3 cellular contexts compared by ENCODE assay signal in the genomic region with DNA sequence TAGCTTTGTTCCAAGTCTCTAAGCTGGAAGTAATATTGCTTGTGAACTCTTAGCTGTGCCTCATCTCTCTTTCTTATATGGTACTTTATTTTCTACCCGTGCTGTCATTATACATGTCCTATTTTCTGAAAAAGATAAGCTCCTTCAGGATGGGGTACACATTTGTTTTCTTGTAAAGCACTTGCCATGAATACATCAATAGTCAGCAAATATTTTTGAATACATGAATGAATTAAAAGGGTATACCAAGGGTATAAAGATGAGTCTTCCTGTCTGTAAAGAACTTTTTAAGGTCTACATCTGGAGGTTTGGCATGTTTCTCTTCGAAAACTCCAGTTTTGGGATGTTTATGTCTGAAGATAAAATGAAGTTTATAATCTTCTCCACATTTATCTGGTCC.
TF ChIP-seq lines count a peak whose summit lies in the region.

No MANE protein-coding gene starts in this region.

TF ChIP-seq in A549, 52 proteins besides CTCF, POLR2A, EP300 and RAD21:
- TF ChIP-seq JUNB (IDR thresholded peaks at IDR 0.05): no peak
- TF ChIP-seq MAFK (IDR thresholded peaks at IDR 0.05; ENCODE audit: partially characterized antibody): peak; percentile 77
- no peak for TF ChIP-seq CHD4 (IDR thresholded peaks at IDR 0.05; ENCODE audit: borderline replicate concordance)

TF ChIP-seq in IMR-90, 13 proteins besides CTCF, POLR2A, EP300 and RAD21:
- TF ChIP-seq MAZ (IDR thresholded peaks at IDR 0.05; ENCODE audit: borderline replicate concordance, low read depth, low read length) (no peak), MAFK (IDR thresholded peaks at IDR 0.05; ENCODE audit: low read depth, low read length) (peak; percentile 78)

TF ChIP-seq in K562, 482 proteins besides CTCF, POLR2A, EP300 and RAD21:
- TF ChIP-seq CCAR2 (IDR thresholded peaks at IDR 0.05; ENCODE audit: low read depth, low read length): no peak
- TF ChIP-seq HIVEP1 (CRISPR knock-in tag; IDR thresholded peaks at IDR 0.05): no peak
- TF ChIP-seq ZNF217 (CRISPR knock-in tag; IDR thresholded peaks at IDR 0.05): no peak
- TF ChIP-seq, protein P1, sequence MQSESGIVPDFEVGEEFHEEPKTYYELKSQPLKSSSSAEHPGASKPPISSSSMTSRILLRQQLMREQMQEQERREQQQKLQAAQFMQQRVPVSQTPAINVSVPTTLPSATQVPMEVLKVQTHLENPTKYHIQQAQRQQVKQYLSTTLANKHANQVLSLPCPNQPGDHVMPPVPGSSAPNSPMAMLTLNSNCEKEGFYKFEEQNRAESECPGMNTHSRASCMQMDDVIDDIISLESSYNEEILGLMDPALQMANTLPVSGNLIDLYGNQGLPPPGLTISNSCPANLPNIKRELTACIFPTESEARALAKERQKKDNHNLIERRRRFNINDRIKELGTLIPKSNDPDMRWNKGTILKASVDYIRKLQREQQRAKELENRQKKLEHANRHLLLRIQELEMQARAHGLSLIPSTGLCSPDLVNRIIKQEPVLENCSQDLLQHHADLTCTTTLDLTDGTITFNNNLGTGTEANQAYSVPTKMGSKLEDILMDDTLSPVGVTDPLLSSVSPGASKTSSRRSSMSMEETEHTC (IDR thresholded peaks at IDR 0.05): no peak
- no peak for TF ChIP-seq ZNF431 (CRISPR knock-in tag; IDR thresholded peaks at IDR 0.05)
- TF ChIP-seq TEAD1 (CRISPR knock-in tag; IDR thresholded peaks at IDR 0.05): no peak
- peak; percentile 39 for TF ChIP-seq MAFK (IDR thresholded peaks at IDR 0.05; ENCODE audit: low read length)
- TF ChIP-seq YY1 (IDR thresholded peaks at IDR 0.05; ENCODE audit: borderline replicate concordance in 1 of 3, control insufficient read depth in 1 of 3, extremely low read depth in 1 of 3, insufficient read depth in 3 of 3, insufficient read length in 1 of 3, insufficient replicate concordance in 2 of 3, low read depth in 1 of 3, low read length in 2 of 3): no peak
- TF ChIP-seq, protein P2, sequence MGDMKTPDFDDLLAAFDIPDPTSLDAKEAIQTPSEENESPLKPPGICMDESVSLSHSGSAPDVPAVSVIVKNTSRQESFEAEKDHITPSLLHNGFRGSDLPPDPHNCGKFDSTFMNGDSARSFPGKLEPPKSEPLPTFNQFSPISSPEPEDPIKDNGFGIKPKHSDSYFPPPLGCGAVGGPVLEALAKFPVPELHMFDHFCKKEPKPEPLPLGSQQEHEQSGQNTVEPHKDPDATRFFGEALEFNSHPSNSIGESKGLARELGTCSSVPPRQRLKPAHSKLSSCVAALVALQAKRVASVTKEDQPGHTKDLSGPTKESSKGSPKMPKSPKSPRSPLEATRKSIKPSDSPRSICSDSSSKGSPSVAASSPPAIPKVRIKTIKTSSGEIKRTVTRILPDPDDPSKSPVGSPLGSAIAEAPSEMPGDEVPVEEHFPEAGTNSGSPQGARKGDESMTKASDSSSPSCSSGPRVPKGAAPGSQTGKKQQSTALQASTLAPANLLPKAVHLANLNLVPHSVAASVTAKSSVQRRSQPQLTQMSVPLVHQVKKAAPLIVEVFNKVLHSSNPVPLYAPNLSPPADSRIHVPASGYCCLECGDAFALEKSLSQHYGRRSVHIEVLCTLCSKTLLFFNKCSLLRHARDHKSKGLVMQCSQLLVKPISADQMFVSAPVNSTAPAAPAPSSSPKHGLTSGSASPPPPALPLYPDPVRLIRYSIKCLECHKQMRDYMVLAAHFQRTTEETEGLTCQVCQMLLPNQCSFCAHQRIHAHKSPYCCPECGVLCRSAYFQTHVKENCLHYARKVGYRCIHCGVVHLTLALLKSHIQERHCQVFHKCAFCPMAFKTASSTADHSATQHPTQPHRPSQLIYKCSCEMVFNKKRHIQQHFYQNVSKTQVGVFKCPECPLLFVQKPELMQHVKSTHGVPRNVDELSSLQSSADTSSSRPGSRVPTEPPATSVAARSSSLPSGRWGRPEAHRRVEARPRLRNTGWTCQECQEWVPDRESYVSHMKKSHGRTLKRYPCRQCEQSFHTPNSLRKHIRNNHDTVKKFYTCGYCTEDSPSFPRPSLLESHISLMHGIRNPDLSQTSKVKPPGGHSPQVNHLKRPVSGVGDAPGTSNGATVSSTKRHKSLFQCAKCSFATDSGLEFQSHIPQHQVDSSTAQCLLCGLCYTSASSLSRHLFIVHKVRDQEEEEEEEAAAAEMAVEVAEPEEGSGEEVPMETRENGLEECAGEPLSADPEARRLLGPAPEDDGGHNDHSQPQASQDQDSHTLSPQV (IDR thresholded peaks at IDR 0.05): no peak
- TF ChIP-seq C11orf30 (IDR thresholded peaks at IDR 0.05; ENCODE audit: low read depth): peak; percentile 31; the same call in 1 of the 2 replicates
- no peak for TF ChIP-seq DIDO1 (tag; IDR thresholded peaks at IDR 0.05; ENCODE audit: low read depth)
- TF ChIP-seq, protein P3, sequence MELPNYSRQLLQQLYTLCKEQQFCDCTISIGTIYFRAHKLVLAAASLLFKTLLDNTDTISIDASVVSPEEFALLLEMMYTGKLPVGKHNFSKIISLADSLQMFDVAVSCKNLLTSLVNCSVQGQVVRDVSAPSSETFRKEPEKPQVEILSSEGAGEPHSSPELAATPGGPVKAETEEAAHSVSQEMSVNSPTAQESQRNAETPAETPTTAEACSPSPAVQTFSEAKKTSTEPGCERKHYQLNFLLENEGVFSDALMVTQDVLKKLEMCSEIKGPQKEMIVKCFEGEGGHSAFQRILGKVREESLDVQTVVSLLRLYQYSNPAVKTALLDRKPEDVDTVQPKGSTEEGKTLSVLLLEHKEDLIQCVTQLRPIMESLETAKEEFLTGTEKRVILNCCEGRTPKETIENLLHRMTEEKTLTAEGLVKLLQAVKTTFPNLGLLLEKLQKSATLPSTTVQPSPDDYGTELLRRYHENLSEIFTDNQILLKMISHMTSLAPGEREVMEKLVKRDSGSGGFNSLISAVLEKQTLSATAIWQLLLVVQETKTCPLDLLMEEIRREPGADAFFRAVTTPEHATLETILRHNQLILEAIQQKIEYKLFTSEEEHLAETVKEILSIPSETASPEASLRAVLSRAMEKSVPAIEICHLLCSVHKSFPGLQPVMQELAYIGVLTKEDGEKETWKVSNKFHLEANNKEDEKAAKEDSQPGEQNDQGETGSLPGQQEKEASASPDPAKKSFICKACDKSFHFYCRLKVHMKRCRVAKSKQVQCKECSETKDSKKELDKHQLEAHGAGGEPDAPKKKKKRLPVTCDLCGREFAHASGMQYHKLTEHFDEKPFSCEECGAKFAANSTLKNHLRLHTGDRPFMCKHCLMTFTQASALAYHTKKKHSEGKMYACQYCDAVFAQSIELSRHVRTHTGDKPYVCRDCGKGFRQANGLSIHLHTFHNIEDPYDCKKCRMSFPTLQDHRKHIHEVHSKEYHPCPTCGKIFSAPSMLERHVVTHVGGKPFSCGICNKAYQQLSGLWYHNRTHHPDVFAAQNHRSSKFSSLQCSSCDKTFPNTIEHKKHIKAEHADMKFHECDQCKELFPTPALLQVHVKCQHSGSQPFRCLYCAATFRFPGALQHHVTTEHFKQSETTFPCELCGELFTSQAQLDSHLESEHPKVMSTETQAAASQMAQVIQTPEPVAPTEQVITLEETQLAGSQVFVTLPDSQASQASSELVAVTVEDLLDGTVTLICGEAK (IDR thresholded peaks at IDR 0.05): no peak
- TF ChIP-seq, protein P3 (CRISPR knock-in tag; IDR thresholded peaks at IDR 0.05): no peak
- TF ChIP-seq, protein P4, sequence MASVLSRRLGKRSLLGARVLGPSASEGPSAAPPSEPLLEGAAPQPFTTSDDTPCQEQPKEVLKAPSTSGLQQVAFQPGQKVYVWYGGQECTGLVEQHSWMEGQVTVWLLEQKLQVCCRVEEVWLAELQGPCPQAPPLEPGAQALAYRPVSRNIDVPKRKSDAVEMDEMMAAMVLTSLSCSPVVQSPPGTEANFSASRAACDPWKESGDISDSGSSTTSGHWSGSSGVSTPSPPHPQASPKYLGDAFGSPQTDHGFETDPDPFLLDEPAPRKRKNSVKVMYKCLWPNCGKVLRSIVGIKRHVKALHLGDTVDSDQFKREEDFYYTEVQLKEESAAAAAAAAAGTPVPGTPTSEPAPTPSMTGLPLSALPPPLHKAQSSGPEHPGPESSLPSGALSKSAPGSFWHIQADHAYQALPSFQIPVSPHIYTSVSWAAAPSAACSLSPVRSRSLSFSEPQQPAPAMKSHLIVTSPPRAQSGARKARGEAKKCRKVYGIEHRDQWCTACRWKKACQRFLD (CRISPR knock-in tag; IDR thresholded peaks at IDR 0.05): no peak
- TF ChIP-seq MAFG (tag; conservative IDR thresholded peaks at IDR 0.05): 0 out of 2 replicates have a peak, but pooled peaks have one; percentile 37
- TF ChIP-seq ZNF766 (CRISPR knock-in tag; conservative IDR thresholded peaks at IDR 0.05): no peak
- no peak for TF ChIP-seq MAZ (CRISPR knock-in tag; conservative IDR thresholded peaks at IDR 0.05 in 1 of 2, IDR thresholded peaks at IDR 0.05 in 1 of 2)
- TF ChIP-seq, protein P5, sequence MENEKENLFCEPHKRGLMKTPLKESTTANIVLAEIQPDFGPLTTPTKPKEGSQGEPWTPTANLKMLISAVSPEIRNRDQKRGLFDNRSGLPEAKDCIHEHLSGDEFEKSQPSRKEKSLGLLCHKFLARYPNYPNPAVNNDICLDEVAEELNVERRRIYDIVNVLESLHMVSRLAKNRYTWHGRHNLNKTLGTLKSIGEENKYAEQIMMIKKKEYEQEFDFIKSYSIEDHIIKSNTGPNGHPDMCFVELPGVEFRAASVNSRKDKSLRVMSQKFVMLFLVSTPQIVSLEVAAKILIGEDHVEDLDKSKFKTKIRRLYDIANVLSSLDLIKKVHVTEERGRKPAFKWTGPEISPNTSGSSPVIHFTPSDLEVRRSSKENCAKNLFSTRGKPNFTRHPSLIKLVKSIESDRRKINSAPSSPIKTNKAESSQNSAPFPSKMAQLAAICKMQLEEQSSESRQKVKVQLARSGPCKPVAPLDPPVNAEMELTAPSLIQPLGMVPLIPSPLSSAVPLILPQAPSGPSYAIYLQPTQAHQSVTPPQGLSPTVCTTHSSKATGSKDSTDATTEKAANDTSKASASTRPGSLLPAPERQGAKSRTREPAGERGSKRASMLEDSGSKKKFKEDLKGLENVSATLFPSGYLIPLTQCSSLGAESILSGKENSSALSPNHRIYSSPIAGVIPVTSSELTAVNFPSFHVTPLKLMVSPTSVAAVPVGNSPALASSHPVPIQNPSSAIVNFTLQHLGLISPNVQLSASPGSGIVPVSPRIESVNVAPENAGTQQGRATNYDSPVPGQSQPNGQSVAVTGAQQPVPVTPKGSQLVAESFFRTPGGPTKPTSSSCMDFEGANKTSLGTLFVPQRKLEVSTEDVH (IDR thresholded peaks at IDR 0.05; ENCODE audit: low read depth, partially characterized antibody): no peak
- peak; percentile 50; the same call in 1 of the 2 replicates for TF ChIP-seq MAFF (IDR thresholded peaks at IDR 0.05; ENCODE audit: low read length)
- TF ChIP-seq ZNF316 (IDR thresholded peaks at IDR 0.05): peak; percentile 69
- TF ChIP-seq RCOR1 (IDR thresholded peaks at IDR 0.05; ENCODE audit: borderline replicate concordance in 1 of 2, low read depth in 2 of 2, low read length in 2 of 2): no peak
- no peak for TF ChIP-seq HNRNPH1 (optimal IDR thresholded peaks at IDR 0.05; ENCODE audit: low read depth, low read length)
- TF ChIP-seq ZFP1 (CRISPR knock-in tag; IDR thresholded peaks at IDR 0.05): no peak
- TF ChIP-seq SRSF3 (IDR thresholded peaks at IDR 0.05; ENCODE audit: insufficient read depth, low read length): no peak
- TF ChIP-seq MYC (IDR thresholded peaks at IDR 0.05; ENCODE audit: low read depth, low read length): no peak
- no peak for TF ChIP-seq MYC (CRISPR knock-in tag; IDR thresholded peaks at IDR 0.05; ENCODE audit: borderline replicate concordance, low read depth)
- TF ChIP-seq ZNF239 (CRISPR knock-in tag; IDR thresholded peaks at IDR 0.05): no peak
- no peak for TF ChIP-seq EP400 (IDR thresholded peaks at IDR 0.05)
- TF ChIP-seq NFATC3 (IDR thresholded peaks at IDR 0.05): no peak
- TF ChIP-seq ATF7 (IDR thresholded peaks at IDR 0.05): no peak
- TF ChIP-seq E2F3 (CRISPR knock-in tag; IDR thresholded peaks at IDR 0.05): no peak
